In the genomic region with DNA sequence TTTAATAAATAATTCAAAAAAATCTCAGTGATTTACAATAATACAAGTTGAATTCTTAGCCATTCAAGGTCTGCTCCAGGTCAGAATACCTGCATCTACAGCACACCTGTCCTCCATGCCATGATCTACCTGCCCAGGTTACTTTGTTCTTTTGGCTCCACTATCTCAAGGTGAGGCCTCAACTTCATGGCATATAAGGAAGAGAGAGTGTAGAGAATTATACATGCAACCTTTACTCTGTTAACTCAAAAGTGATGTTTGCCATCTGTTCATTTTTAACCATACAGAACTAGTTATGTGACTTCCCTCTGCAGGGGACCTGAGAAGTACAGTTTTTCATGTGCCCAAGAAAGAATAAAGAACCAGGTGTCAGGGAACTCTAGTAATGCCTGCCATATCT, we compare ENCODE assay signal across 38 cellular contexts. TPM values are rescaled to one million over a fixed set of nuclear protein-coding genes. Genes with fewer than 3 reads are reported as not detected.
"Had no signal": no experiment of that assay in that cellular context is flagged by ENCODE, and none has a peak within 500 bp of the region (broad histone marks: within the 10 kb centered on the region; RNA-seq: fewer than 3 reads in every experiment).

No MANE protein-coding gene starts in this region.

- ATAC-seq: activated CD8-positive, alpha-beta T cell treated with anti-CD3 and anti-CD28 coated beads for 36 hours; activated naive CD4-positive, alpha-beta T cell treated with anti-CD3 and anti-CD28 coated beads, Interleukin-2, amount 50 U/mL, for 72 hours; activated T-cell treated with anti-CD3 and anti-CD28 coated beads, Interleukin-2, amount 50 U/mL, for 4 hours; activated T-cell treated with anti-CD3 and anti-CD28 coated beads, Interleukin-2, amount 50 U/mL, for 72 hours; activated T-helper 17 cell treated with anti-CD3 and anti-CD28 coated beads, Interleukin-2, amount 50 U/mL, for 72 hours had no signal

- H3K36me3 Mint-ChIP-seq: activated CD4-positive, alpha-beta memory T cell treated with anti-CD3 and anti-CD28 coated beads for 36 hours; activated naive CD4-positive, alpha-beta T cell treated with anti-CD3 and anti-CD28 coated beads, Interleukin-2, amount 50 U/mL, for 72 hours; activated naive CD8-positive, alpha-beta T cell treated with anti-CD3 and anti-CD28 coated beads for 36 hours; brain had no signal

- H3K27me3 ChIP-seq: adrenal gland, cardiac muscle cell had no signal

- DNase-seq: activated B cell treated with CpG ODN at 0.5 μM for 24 hours; activated CD4-positive, alpha-beta memory T cell treated with anti-CD3 and anti-CD28 coated beads for 36 hours; activated CD4-positive, alpha-beta T cell treated with anti-CD3 and anti-CD28 coated beads for 4 hours; activated CD4-positive, alpha-beta T cell treated with anti-CD3 and anti-CD28 coated beads, Interleukin-2, amount 10 ng/mL, durations not matched to agents 24 days and 14 days; activated CD4-positive, alpha-beta T cell treated with anti-CD3 and anti-CD28 coated beads, Interleukin-2, amount 50 U/mL, for 1 hour; activated CD4-positive, alpha-beta T cell treated with anti-CD3 and anti-CD28 coated beads, Interleukin-2, amount 50 U/mL, for 4 hours; activated CD4-positive, CD25-positive, alpha-beta regulatory T cell treated with anti-CD3 and anti-CD28 coated beads, Interleukin-2, amount 50 U/mL, for 72 hours; activated CD8-positive, alpha-beta memory T cell treated with anti-CD3 and anti-CD28 coated beads, Interleukin-2, amount 50 U/mL, for 4 hours; activated CD8-positive, alpha-beta T cell treated with anti-CD3 and anti-CD28 coated beads for 36 hours; activated effector memory CD4-positive, alpha-beta T cell treated with anti-CD3 and anti-CD28 coated beads, Interleukin-2, amount 50 U/mL, for 16 hours; activated gamma-delta T cell treated with Interleukin-2 at 50 U/mL for 16 hours; activated naive CD4-positive, alpha-beta T cell; activated naive CD4-positive, alpha-beta T cell treated with anti-CD3 and anti-CD28 coated beads for 36 hours; activated naive CD4-positive, alpha-beta T cell treated with anti-CD3 and anti-CD28 coated beads, Interleukin-2, amount 50 U/mL, for 16 hours; activated naive CD8-positive, alpha-beta T cell treated with anti-CD3 and anti-CD28 coated beads for 36 hours; activated T-cell treated with anti-CD3 and anti-CD28 coated beads for 4 hours; activated T-cell treated with anti-CD3 and anti-CD28 coated beads, Interleukin-2, amount 50 U/mL, for 1 hour; activated T-cell treated with anti-CD3 and anti-CD28 coated beads, Interleukin-2, amount 50 U/mL, for 4 hours; activated T-cell treated with anti-CD3 and anti-CD28 coated beads, Interleukin-2, amount 50 U/mL, for 72 hours; adrenal gland; amniotic stem cell; aorta; caudate nucleus; cerebellar nuclear complex; T-helper 1 cell; T-helper 2 cell; T-helper 9 cell had no signal

- H3K27me3 Mint-ChIP-seq: brain had no signal

- H3K9me3 ChIP-seq: adrenal gland had no signal

- H3K4me3 ChIP-seq: adrenal gland, cardiac muscle cell had no signal

- H3K9me3 Mint-ChIP-seq: activated CD4-positive, alpha-beta T cell treated with anti-CD3 and anti-CD28 coated beads, Interleukin-2, amount 10 ng/mL, durations not matched to agents 24 days and 14 days; activated T-helper 1 cell treated with anti-CD3 and anti-CD28 coated beads, Interleukin-12 subunit alpha, Interleukin-12 subunit beta, Interleukin-2, Interleukin-4 antibody, amounts not matched to agents 30 ng/mL and 10 ng/mL and 1 ng/mL, durations not matched to agents 14 hours and 24 hours and 36 hours; T-helper 1 cell treated with Interleukin-12 subunit alpha and Interleukin-12 subunit beta and Interleukin-4 antibody, amounts not matched to agents 30 μg/mL and 1 μg/mL, for 36 hours; T-helper 2 cell treated with Interferon-gamma antibody and Interleukin-4, amounts not matched to agents 5 μg/mL and 100 μg/mL, for 36 hours had no signal

- H3K27ac ChIP-seq: adrenal gland, cardiac muscle cell, VCaP had no signal

- H3K4me1 Mint-ChIP-seq: activated B cell treated with CpG ODN at 0.5 μM for 24 hours; activated CD4-positive, alpha-beta T cell treated with anti-CD3 and anti-CD28 coated beads, Interleukin-2, amount 10 ng/mL, durations not matched to agents 24 days and 14 days; activated naive CD8-positive, alpha-beta T cell treated with anti-CD3 and anti-CD28 coated beads for 36 hours; activated T-helper 17 cell treated with anti-CD3 and anti-CD28 coated beads, Interleukin-2, amount 50 U/mL, for 72 hours; brain; central memory CD8-positive, alpha-beta T cell had no signal

- FAIRE-seq: bronchial epithelial cell, TTC549 had no signal

- H3K4me1 ChIP-seq: adrenal gland had no signal

- H3K27ac Mint-ChIP-seq: activated B cell treated with CpG ODN at 0.5 μM for 24 hours; activated CD4-positive, alpha-beta memory T cell treated with anti-CD3 and anti-CD28 coated beads for 36 hours; activated CD4-positive, alpha-beta T cell treated with anti-CD3 and anti-CD28 coated beads, Interleukin-2, amount 10 ng/mL, durations not matched to agents 24 days and 14 days; activated CD8-positive, alpha-beta T cell treated with anti-CD3 and anti-CD28 coated beads for 36 hours; activated naive CD4-positive, alpha-beta T cell treated with anti-CD3 and anti-CD28 coated beads for 36 hours; activated naive CD4-positive, alpha-beta T cell treated with anti-CD3 and anti-CD28 coated beads, Interleukin-2, amount 50 U/mL, for 72 hours; activated naive CD8-positive, alpha-beta T cell treated with anti-CD3 and anti-CD28 coated beads for 36 hours; activated T-cell treated with anti-CD3 and anti-CD28 coated beads, Interleukin-2, amount 50 U/mL, for 72 hours; activated T-helper 1 cell treated with anti-CD3 and anti-CD28 coated beads, Interleukin-12 subunit alpha, Interleukin-12 subunit beta, Interleukin-2, Interleukin-4 antibody, amounts not matched to agents 30 ng/mL and 10 ng/mL and 1 ng/mL, durations not matched to agents 14 hours and 24 hours and 36 hours; activated T-helper 17 cell treated with anti-CD3 and anti-CD28 coated beads, Interleukin-2, amount 50 U/mL, for 72 hours; brain; T-helper 1 cell treated with Interleukin-12 subunit alpha and Interleukin-12 subunit beta and Interleukin-4 antibody, amounts not matched to agents 30 μg/mL and 1 μg/mL, for 36 hours; T-helper 2 cell treated with Interferon-gamma antibody and Interleukin-4, amounts not matched to agents 5 μg/mL and 100 μg/mL, for 36 hours had no signal

- H3K36me3 ChIP-seq: adrenal gland, cardiac muscle cell had no signal

- H3K4me3 Mint-ChIP-seq: activated B cell treated with CpG ODN at 0.5 μM for 24 hours; activated CD4-positive, alpha-beta memory T cell treated with anti-CD3 and anti-CD28 coated beads for 36 hours; activated CD4-positive, alpha-beta T cell treated with anti-CD3 and anti-CD28 coated beads, Interleukin-2, amount 10 ng/mL, durations not matched to agents 24 days and 14 days; activated CD8-positive, alpha-beta T cell treated with anti-CD3 and anti-CD28 coated beads for 36 hours; activated naive CD4-positive, alpha-beta T cell treated with anti-CD3 and anti-CD28 coated beads for 36 hours; activated naive CD8-positive, alpha-beta T cell treated with anti-CD3 and anti-CD28 coated beads for 36 hours; activated T-cell treated with anti-CD3 and anti-CD28 coated beads, Interleukin-2, amount 50 U/mL, for 4 hours; activated T-cell treated with anti-CD3 and anti-CD28 coated beads, Interleukin-2, amount 50 U/mL, for 72 hours; activated T-helper 1 cell treated with anti-CD3 and anti-CD28 coated beads, Interleukin-12 subunit alpha, Interleukin-12 subunit beta, Interleukin-2, Interleukin-4 antibody, amounts not matched to agents 30 ng/mL and 10 ng/mL and 1 ng/mL, durations not matched to agents 14 hours and 24 hours and 36 hours; activated T-helper 17 cell treated with anti-CD3 and anti-CD28 coated beads, Interleukin-2, amount 50 U/mL, for 72 hours; brain; central memory CD8-positive, alpha-beta T cell; T-helper 1 cell treated with Interleukin-12 subunit alpha and Interleukin-12 subunit beta and Interleukin-4 antibody, amounts not matched to agents 30 μg/mL and 1 μg/mL, for 36 hours; T-helper 2 cell treated with Interferon-gamma antibody and Interleukin-4, amounts not matched to agents 5 μg/mL and 100 μg/mL, for 36 hours had no signal

RNA-seq across cellular contexts. Expression of gene FGF9, which starts 38.7 kb away (rescaled TPM):
- total RNA-seq: activated naive CD4-positive, alpha-beta T cell treated with anti-CD3 and anti-CD28 coated beads for 36 hours had no signal
